ENCODE assay signal across 1 cellular context in the genomic region with DNA sequence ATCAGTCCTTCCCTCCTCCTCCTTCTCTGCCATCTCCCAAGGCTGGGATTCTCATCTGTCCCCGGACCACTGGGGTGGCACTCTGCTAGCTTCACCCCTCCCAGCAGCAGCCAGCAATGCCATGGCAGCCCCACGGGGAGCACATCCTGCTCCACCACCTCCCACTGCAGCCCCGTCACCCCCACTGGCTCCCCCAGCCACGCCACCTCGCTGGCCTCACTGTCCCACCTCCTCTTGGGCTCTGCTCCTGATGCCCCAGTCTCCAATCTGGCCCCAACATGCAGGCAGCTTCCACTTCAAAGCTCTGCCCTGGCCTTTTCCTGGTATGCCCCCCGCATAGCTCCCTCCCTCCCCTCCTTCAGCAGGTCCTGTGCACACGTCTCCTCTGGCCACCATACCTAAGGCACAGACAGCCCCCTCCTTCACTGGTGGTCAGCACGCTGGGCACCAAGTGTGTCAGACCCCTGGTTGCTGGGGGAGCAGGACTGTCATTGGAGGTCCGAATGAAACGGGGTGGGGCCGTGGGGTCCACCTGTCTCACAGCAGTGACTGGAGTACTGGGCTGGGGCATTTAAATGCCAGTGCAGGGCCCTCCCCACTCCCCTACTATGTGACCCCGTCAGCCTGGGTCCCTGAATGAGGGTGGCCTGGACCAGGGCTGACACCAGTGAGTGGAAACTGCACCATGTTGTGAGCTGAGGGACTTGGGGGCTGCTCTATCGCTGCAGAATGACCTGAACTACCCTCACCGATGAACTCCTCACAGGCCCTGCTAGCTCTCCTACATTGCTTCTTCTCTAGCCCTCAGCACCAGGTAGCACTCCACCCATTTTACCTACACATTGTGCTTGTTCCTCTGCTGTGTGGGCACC.
TF ChIP-seq lines count a peak whose summit lies in the region.

No MANE protein-coding gene starts in this region.

TF ChIP-seq in HCT116, 20 proteins besides CTCF, POLR2A, EP300 and RAD21 (continued from another document):
- TF ChIP-seq REST (IDR thresholded peaks at IDR 0.05; ENCODE audit: low read depth) = no peak
TF ChIP-seq in HCT116: peak in this region for 0.
